8 cellular contexts compared by ENCODE assay signal in the genomic region with DNA sequence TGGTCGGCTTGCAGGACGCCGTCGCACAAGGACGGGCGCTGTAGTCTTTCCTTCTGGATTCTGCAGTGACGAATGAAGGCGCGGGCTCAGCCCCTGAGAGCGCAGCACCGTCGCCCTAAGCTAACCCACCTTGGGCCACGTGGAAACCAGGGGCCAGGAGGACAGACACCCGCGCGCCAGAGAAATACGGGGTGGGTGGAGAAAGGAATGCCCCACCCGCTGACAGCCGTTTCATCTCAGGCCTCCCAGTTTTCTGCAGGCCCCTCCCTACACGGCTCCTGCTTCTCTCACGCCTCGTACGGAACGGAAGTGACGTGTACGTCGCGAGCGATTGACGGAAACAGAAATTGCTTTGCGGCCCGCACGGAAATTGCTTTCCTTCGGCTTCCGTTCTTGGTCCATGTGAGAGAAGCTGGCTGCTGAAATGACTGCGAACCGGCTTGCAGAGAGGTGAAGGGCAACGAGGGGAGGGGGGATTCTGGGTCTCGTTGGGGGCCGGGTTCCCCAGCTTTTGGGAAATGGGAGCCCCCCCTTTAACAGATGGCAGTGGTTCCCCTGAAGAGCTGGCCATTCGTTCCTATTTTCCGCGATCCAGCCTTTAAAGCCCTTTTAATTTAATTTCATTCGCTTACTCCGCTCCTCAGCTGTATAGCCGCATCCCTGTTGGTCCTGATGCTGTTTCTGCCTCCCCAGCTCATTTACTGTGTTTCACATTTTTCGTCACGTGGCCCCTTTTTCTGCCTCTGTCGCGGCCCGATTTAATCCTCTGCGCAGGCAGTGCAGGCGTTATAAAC. TPM values are rescaled to one million over a fixed set of nuclear protein-coding genes. Genes with fewer than 3 reads are reported as not detected.
DNase-seq lines count a peak whose midpoint lies in the region; ATAC-seq and TF ChIP-seq lines count a peak whose summit lies in the region.

A gene with protein sequence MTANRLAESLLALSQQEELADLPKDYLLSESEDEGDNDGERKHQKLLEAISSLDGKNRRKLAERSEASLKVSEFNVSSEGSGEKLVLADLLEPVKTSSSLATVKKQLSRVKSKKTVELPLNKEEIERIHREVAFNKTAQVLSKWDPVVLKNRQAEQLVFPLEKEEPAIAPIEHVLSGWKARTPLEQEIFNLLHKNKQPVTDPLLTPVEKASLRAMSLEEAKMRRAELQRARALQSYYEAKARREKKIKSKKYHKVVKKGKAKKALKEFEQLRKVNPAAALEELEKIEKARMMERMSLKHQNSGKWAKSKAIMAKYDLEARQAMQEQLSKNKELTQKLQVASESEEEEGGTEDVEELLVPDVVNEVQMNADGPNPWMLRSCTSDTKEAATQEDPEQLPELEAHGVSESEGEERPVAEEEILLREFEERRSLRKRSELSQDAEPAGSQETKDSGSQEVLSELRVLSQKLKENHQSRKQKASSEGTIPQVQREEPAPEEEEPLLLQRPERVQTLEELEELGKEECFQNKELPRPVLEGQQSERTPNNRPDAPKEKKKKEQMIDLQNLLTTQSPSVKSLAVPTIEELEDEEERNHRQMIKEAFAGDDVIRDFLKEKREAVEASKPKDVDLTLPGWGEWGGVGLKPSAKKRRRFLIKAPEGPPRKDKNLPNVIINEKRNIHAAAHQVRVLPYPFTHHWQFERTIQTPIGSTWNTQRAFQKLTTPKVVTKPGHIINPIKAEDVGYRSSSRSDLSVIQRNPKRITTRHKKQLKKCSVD (plus strand): TSS at position 378 of the 794 bp plus-strand sequence. CDS start 47 bp downstream, at position 425.

- under 1% methylated on average over 42 of the region's 53 CpGs for WGBS in prostate gland
- WGBS in urinary bladder, result under 1% methylated on average over 53 of the region's 53 CpGs

- peak; percentile 20 for TF ChIP-seq POLR2A in prostate gland (IDR thresholded peaks at IDR 0.05)

- intact Hi-C loops in left ventricle myocardium superior (cut with micrococcal nuclease) (no loop called here), prostate gland (cut with DNase I) (loop anchor here (10.0 kb wide), 1 partner anchor 61 kb away; a partner anchor contains a TSS)

- no peaks in the 10 kb centered on the region for H3K4me1 ChIP-seq in prostate gland (replicated peaks)
- H3K4me1 ChIP-seq in urinary bladder (ENCODE audit: insufficient read depth), result no peaks in the 10 kb centered on the region

- DNase-seq in NCI-H187 (lab: John Stamatoyannopoulos, UW), result peak; percentile 74 to 89
- peak; percentile 53 to 95 (median 76) for DNase-seq in T-helper 2 cell
- DNase-seq in left ventricle myocardium superior, result peak; percentile 89
- peak; percentile 80 for DNase-seq in prostate gland (ENCODE audit: low spot score)

- ATAC-seq in GM18498 (IDR thresholded peaks at IDR 0.05; ENCODE audit: unreplicated experiment), result peak; percentile 99
- peak; percentile 94 for ATAC-seq in HG02938 (IDR thresholded peaks at IDR 0.05; ENCODE audit: unreplicated experiment)
- peak; percentile 100 for ATAC-seq in left ventricle myocardium superior

- H3K27ac ChIP-seq in angular gyrus (ENCODE audit: low read depth, low read length) (peak within 1 kb of the TSS; percentile 78), prostate gland (peak within 1 kb of the TSS; percentile 65 to 66), urinary bladder (ENCODE audit: low read depth) (peak within 1 kb of the TSS; percentile 92)

- no peaks in the 10 kb centered on the region for H3K9me3 ChIP-seq in prostate gland

- peak within 1 kb of the TSS; percentile 47 to 53 for H3K4me3 ChIP-seq in prostate gland
- peak within 1 kb of the TSS; percentile 76 for H3K4me3 ChIP-seq in urinary bladder (ENCODE audit: low read depth, low read length)

- H3K36me3 ChIP-seq in prostate gland (no peaks in the 10 kb centered on the region), urinary bladder (ENCODE audit: insufficient read depth) (no peaks in the 10 kb centered on the region)

- TF ChIP-seq CTCF in prostate gland (IDR thresholded peaks at IDR 0.05), result no peak

- no peaks in the 10 kb centered on the region for H3K27me3 ChIP-seq in prostate gland (replicated peaks; ENCODE audit: insufficient read depth)

RNA-seq across cellular contexts. Expression of the gene that starts here (rescaled TPM):
- total RNA-seq in left ventricle myocardium superior (8.0 TPM), prostate gland (10 to 100 TPM in 1 of 2 donors, 1 to 10 TPM in 1; 8.2 to 11.3 TPM), urinary bladder (11.0 TPM)
- 13.9 TPM for polyA plus RNA-seq in urinary bladder

Comparison
In these comparisons a context has a peak if more than half of its experiments do, and no peak if none do; other contexts are left out.
1. Peak in every context shown above with its lines: DNase-seq, ATAC-seq, H3K4me3 ChIP-seq and H3K27ac ChIP-seq.